ENCODE assay signal across 7 cellular contexts in the genomic region with DNA sequence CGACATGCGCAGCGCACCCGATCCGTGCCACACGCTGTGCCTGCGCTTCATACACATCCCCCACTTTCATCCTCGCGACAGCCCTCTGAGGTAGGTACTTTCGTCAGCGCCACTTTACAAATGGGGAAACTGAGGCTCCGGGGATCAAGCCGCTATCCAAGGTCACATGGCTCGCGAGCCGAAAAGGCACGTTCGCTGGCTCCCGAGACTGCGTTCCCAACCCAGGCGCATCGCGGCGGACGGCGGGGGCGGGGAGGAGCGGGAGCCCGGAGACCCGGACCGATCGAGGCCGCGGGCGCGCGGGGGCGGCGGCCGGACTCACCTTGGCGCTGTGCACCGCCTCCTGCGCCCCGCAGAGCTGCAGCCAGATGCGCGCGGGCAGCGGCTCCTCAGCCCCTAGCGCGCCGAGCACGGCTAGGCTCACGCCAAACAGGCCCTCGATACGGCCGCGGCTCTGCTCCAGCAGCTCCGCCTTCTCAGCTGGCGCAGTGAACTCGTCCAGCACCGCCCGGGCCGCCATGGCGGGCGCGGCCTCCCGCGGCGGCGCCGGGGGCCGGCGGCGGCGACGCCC. TPM values are rescaled to one million over a fixed set of nuclear protein-coding genes. Genes with fewer than 3 reads are reported as not detected.
DNase-seq lines count a peak whose midpoint lies in the region; ATAC-seq and TF ChIP-seq lines count a peak whose summit lies in the region.

No MANE protein-coding gene starts in this region.

- DNase-seq in NCI-H1092 treated with DMSO at 0.1 percent for 48 hours (lab: John Stamatoyannopoulos, UW) (peak; percentile 34), epithelial cell of prostate (ENCODE audit: low read depth, low spot score) (no peak), transverse colon (peak; percentile 61)
- peak; percentile 47 for DNase-seq in activated CD4-positive, alpha-beta T cell treated with anti-CD3 and anti-CD28 coated beads, Interleukin-2, amount 10 ng/mL, durations not matched to agents 7 days and 5 days

- peaks cover 3% of the 10 kb centered on the region for H3K36me3 Mint-ChIP-seq in activated CD4-positive, alpha-beta T cell treated with anti-CD3 and anti-CD28 coated beads, Interleukin-2, amount 10 ng/mL, durations not matched to agents 7 days and 5 days (ENCODE audit: low read depth)

- intact Hi-C loops in transverse colon (cut with DNase I; ENCODE audit: low total_unique reads): loop anchor here (10.0 kb wide), 1 partner anchor 55 kb away; no protein-coding TSS in a partner anchor

- H3K27me3 ChIP-seq in muscle layer of colon (ENCODE audit: control insufficient read depth in 1 of 2, insufficient read depth in 2 of 2, low read length in 2 of 2) (no peaks in the 10 kb centered on the region), transverse colon (no peaks in the 10 kb centered on the region)

- H3K4me1 Mint-ChIP-seq in activated CD4-positive, alpha-beta T cell treated with anti-CD3 and anti-CD28 coated beads, Interleukin-2, amount 10 ng/mL, durations not matched to agents 7 days and 5 days: peaks cover 42% of the 10 kb centered on the region

- TF ChIP-seq CTCF in transverse colon (IDR thresholded peaks at IDR 0.05): no peak

- WGBS in transverse colon (ENCODE audit: low coverage in 1 of 2), 2 donors: 0% methylated on average over 9 of the region's 76 CpGs; no CpG with 5 or more reads in 1 of the 2 donors

- no peak overlapping the region for H3K27ac Mint-ChIP-seq in activated CD4-positive, alpha-beta T cell treated with anti-CD3 and anti-CD28 coated beads, Interleukin-2, amount 10 ng/mL, durations not matched to agents 7 days and 5 days

- no peaks in the 10 kb centered on the region for H3K27me3 Mint-ChIP-seq in activated CD4-positive, alpha-beta T cell treated with anti-CD3 and anti-CD28 coated beads, Interleukin-2, amount 10 ng/mL, durations not matched to agents 7 days and 5 days

- H3K9ac ChIP-seq in muscle layer of colon (ENCODE audit: low read length): peak overlapping the region; percentile 74

- in situ Hi-C loops in transverse colon (cut with MboI; ENCODE audit: low pct_ligation_motif_present in 1 of 4, low pct_unique_long_range_greater_than_20kb in 1 of 4, low sequenced_read_pairs in 3 of 4): loop anchor here in 2 of 4 donors (10.0 to 25.0 kb wide), 2 partner anchors 65 to 222 kb away; partner anchors contain the start of gene SIAH1 (in 1 of the 2)

- TF ChIP-seq POLR2A in transverse colon (IDR thresholded peaks at IDR 0.05): peak; percentile 4

- H3K4me1 ChIP-seq in muscle layer of colon (ENCODE audit: insufficient read depth, low read length): peaks cover 37% of the 10 kb centered on the region
- H3K4me1 ChIP-seq in transverse colon: peaks cover 28 to 76% (median 59%) of the 10 kb centered on the region in 4 donors

- H3K9me3 Mint-ChIP-seq in activated CD4-positive, alpha-beta T cell treated with anti-CD3 and anti-CD28 coated beads, Interleukin-2, amount 10 ng/mL, durations not matched to agents 7 days and 5 days: peaks cover 3% of the 10 kb centered on the region

- no peaks in the 10 kb centered on the region for H3K9me3 ChIP-seq in muscle layer of colon (ENCODE audit: low read length)
- no peaks in the 10 kb centered on the region for H3K9me3 ChIP-seq in transverse colon

- peak overlapping the region; percentile 68 to 96 for H3K4me3 ChIP-seq in muscle layer of colon (ENCODE audit: low read depth in 1 of 2, low read length in 2 of 2)
- H3K4me3 ChIP-seq in transverse colon: peak overlapping the region; percentile 72 to 98 (median 96)

- peak; percentile 37 for ATAC-seq in GM18517 (IDR thresholded peaks at IDR 0.05; ENCODE audit: unreplicated experiment)
- peak; percentile 36 for ATAC-seq in HG02571 (IDR thresholded peaks at IDR 0.05; ENCODE audit: unreplicated experiment)

- POLR2A ChIA-PET in activated CD4-positive, alpha-beta T cell treated with anti-CD3 and anti-CD28 coated beads, Interleukin-2, amount 10 ng/mL, durations not matched to agents 7 days and 5 days (lab: Charles Lee): interaction anchor here (0.6 to 0.7 kb wide), 2 partner anchors 13 to 1636 kb away, joined by 3 read pairs; no protein-coding TSS in a partner anchor

- no peak overlapping the region for H3K4me3 Mint-ChIP-seq in activated CD4-positive, alpha-beta T cell treated with anti-CD3 and anti-CD28 coated beads, Interleukin-2, amount 10 ng/mL, durations not matched to agents 7 days and 5 days

- H3K27ac ChIP-seq in epithelial cell of prostate: peak overlapping the region; percentile 97
- peak overlapping the region; percentile 81 for H3K27ac ChIP-seq in muscle layer of colon (ENCODE audit: low read depth, low read length)
- peak overlapping the region; percentile 95 to 97 (median 96) for H3K27ac ChIP-seq in transverse colon

- no peak for TF ChIP-seq EP300 in transverse colon (IDR thresholded peaks at IDR 0.05; ENCODE audit: low read depth)

- CTCF ChIA-PET in activated CD4-positive, alpha-beta T cell treated with anti-CD3 and anti-CD28 coated beads, Interleukin-2, amount 10 ng/mL, durations not matched to agents 7 days and 5 days (lab: Charles Lee): interaction anchor here (0.8 to 1.1 kb wide), 4 partner anchors 8 to 19 kb away, joined by 3 to 7 read pairs (median 3); no protein-coding TSS in a partner anchor

- H3K36me3 ChIP-seq in muscle layer of colon (ENCODE audit: insufficient read depth, low read length) (no peaks in the 10 kb centered on the region), transverse colon (no peaks in the 10 kb centered on the region)

RNA-seq across cellular contexts. Expression of gene N4BP1, which starts 0.4 kb away (rescaled TPM):
- 10 to 100 TPM; 65.1 to 92.9 TPM for total RNA-seq in activated CD4-positive, alpha-beta T cell treated with anti-CD3 and anti-CD28 coated beads, Interleukin-2, amount 10 ng/mL, durations not matched to agents 7 days and 5 days
- 10 to 100 TPM; 15.3 to 77.4 (median 39.0) TPM for total RNA-seq in transverse colon
